In genomic region chr1:2556277-2557145, GRCh38 we compare ENCODE assay signal across 8 cellular contexts. TPM values are rescaled to one million over a fixed set of nuclear protein-coding genes. Genes with fewer than 3 reads are reported as not detected.
DNase-seq lines count a peak whose midpoint lies in the region; ATAC-seq and TF ChIP-seq lines count a peak whose summit lies in the region.

TSS of gene TNFRSF14 (plus strand) at chr1:2556371. CDS start at chr1:2556665, 294 bp downstream.

- intact Hi-C loops in sciatic nerve (cut with DNase I) = no loop called here

- peak; percentile 31 for ATAC-seq in HG02588 (IDR thresholded peaks at IDR 0.05; ENCODE audit: unreplicated experiment)
- ATAC-seq in sciatic nerve = peak; percentile 78
- no peak for ATAC-seq in HG03442 (IDR thresholded peaks at IDR 0.05; ENCODE audit: unreplicated experiment)

- peak; percentile 90 for DNase-seq in activated effector memory CD4-positive, alpha-beta T cell treated with anti-CD3 and anti-CD28 coated beads, Interleukin-2, amount 50 U/mL, for 16 hours
- no peak for DNase-seq in glomerular endothelial cell (ENCODE audit: extremely low read depth, low read depth, low spot score)
- DNase-seq in sciatic nerve (ENCODE audit: low spot score) = peak; percentile 79
- no peak for DNase-seq in NCI-H1092 treated with DMSO at 0.1 percent for 48 hours (lab: John Stamatoyannopoulos, UW)

- TF ChIP-seq POLR2A in GM10847 (IDR thresholded peaks at IDR 0.05; ENCODE audit: extremely low read depth, insufficient read length) = peak; percentile 39

TF ChIP-seq in PFSK-1, 5 proteins besides CTCF, POLR2A, EP300 and RAD21:
- peak; percentile 47 to 50; a peak in 2 of 4 replicates for TF ChIP-seq REST (IDR thresholded peaks at IDR 0.05; ENCODE audit: insufficient read depth in 1 of 2, low read depth in 2 of 2, low read length in 2 of 2)
- no peak for TF ChIP-seq SIN3A (IDR thresholded peaks at IDR 0.05; ENCODE audit: borderline replicate concordance, insufficient read depth, low read length)

RNA-seq across cellular contexts. Expression of gene TNFRSF14, which starts in this region (rescaled TPM):
- 2.9 TPM for polyA plus RNA-seq in PFSK-1 (2012; ENCODE audit: insufficient read length, low read depth)
- total RNA-seq in glomerular endothelial cell = 43.9 and 86.1 TPM in 2 replicates
- 73.3 TPM for total RNA-seq in sciatic nerve

Comparison
In these comparisons a context has a peak if more than half of its experiments do, and no peak if none do; other contexts are left out.
1. DNase-seq: peak in activated effector memory CD4-positive, alpha-beta T cell treated with anti-CD3 and anti-CD28 coated beads, Interleukin-2, amount 50 U/mL, for 16 hours (single experiment) and sciatic nerve (single experiment); none in glomerular endothelial cell (single experiment) and NCI-H1092 treated with DMSO at 0.1 percent for 48 hours (single experiment).